ENCODE assay signal across 8 cellular contexts in the genomic region with DNA sequence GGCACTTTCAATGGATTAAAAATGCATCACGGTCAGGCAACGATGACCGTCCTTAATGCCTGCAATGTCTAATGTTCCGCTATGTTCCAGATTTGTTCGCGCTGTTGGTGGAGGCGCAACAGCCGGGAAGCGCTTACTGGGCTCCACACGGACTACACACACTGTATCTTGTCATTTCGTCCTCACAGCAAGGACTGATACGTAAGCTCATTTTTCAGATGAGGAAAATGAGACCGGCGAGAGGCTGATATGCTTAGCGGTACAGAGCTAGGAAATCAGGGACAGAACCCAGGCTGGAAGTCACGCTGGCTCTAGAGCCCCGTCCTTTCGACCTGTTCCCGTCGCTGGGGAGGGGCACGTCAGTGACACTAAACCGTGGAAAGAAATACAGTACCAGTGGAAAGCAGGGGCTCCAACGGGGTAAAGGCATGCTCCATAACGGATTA. TPM values are rescaled to one million over a fixed set of nuclear protein-coding genes. Genes with fewer than 3 reads are reported as not detected.
DNase-seq lines count a peak whose midpoint lies in the region; ATAC-seq and TF ChIP-seq lines count a peak whose summit lies in the region.

No MANE protein-coding gene starts in this region.

- CTCF ChIA-PET in Calu3 (lab: Charles Lee): interaction anchor here (1.1 to 2.0 kb wide), 2 partner anchors 13 to 19 kb away, joined by 3 to 4 read pairs; no protein-coding TSS in a partner anchor

- peak overlapping the region; percentile 81 for H3K9ac ChIP-seq in OCI-LY1 (ENCODE audit: low read length)

- peaks cover 30% of the 10 kb centered on the region for H3K4me1 Mint-ChIP-seq in Calu3 (ENCODE audit: low read depth, unreplicated experiment)
- peaks cover 43% of the 10 kb centered on the region for H3K4me1 Mint-ChIP-seq in activated naive CD8-positive, alpha-beta T cell treated with anti-CD3 and anti-CD28 coated beads, Interleukin-2, amount 50 U/mL, for 24 hours
- H3K4me1 Mint-ChIP-seq in osteocyte (ENCODE audit: unreplicated experiment): peaks cover 8% of the 10 kb centered on the region

- H3K79me2 ChIP-seq in OCI-LY1 (ENCODE audit: insufficient read depth, low read length): no peaks in the 10 kb centered on the region

- DNase-seq in Calu3 (peak; percentile 45), cardiac muscle cell (ENCODE audit: low read depth in 1 of 2, low spot score in 1 of 2) (peak in 1 of 2 donors; percentile 64), osteocyte (ENCODE audit: extremely low spot score, unreplicated experiment) (no peak), NCI-H1048 (lab: John Stamatoyannopoulos, UW) (no peak)
- DNase-seq in activated naive CD8-positive, alpha-beta T cell treated with anti-CD3 and anti-CD28 coated beads, Interleukin-2, amount 50 U/mL, for 24 hours: peak; percentile 48

- peak overlapping the region; percentile 92 for H3K4me3 Mint-ChIP-seq in Calu3 (ENCODE audit: low read depth, unreplicated experiment)
- H3K4me3 Mint-ChIP-seq in activated naive CD8-positive, alpha-beta T cell treated with anti-CD3 and anti-CD28 coated beads, Interleukin-2, amount 50 U/mL, for 24 hours: peak overlapping the region; percentile 97
- peak overlapping the region; percentile 93 for H3K4me3 Mint-ChIP-seq in osteocyte (ENCODE audit: unreplicated experiment)

- H3K36me3 ChIP-seq in OCI-LY1 (ENCODE audit: insufficient read depth, low read length): no peaks in the 10 kb centered on the region
- H3K36me3 ChIP-seq in cardiac muscle cell: no peaks in the 10 kb centered on the region

- no peaks in the 10 kb centered on the region for H3F3A ChIP-seq in OCI-LY1 (ENCODE audit: insufficient read depth, low read length)

- H3K36me3 Mint-ChIP-seq in Calu3 (ENCODE audit: insufficient read depth, unreplicated experiment) (peaks cover 23% of the 10 kb centered on the region), osteocyte (ENCODE audit: unreplicated experiment) (no peaks in the 10 kb centered on the region)
- H3K36me3 Mint-ChIP-seq in activated naive CD8-positive, alpha-beta T cell treated with anti-CD3 and anti-CD28 coated beads, Interleukin-2, amount 50 U/mL, for 24 hours (ENCODE audit: low read depth): peaks cover 6% of the 10 kb centered on the region

- H3K4me3 ChIP-seq in OCI-LY1 (ENCODE audit: low read depth, low read length, poor library complexity, severe bottlenecking) (peak overlapping the region; percentile 79), cardiac muscle cell (peak overlapping the region; percentile 87)

- H3K27ac ChIP-seq in OCI-LY1 (ENCODE audit: low read depth, low read length, poor library complexity, severe bottlenecking) (peak overlapping the region; percentile 53), cardiac muscle cell (peak overlapping the region; percentile 86)

- ATAC-seq in GM19438 (IDR thresholded peaks at IDR 0.05; ENCODE audit: low read depth, unreplicated experiment) (peak; percentile 33), HG03457 (IDR thresholded peaks at IDR 0.05; ENCODE audit: unreplicated experiment) (peak; percentile 28)
- ATAC-seq in activated naive CD8-positive, alpha-beta T cell treated with anti-CD3 and anti-CD28 coated beads, Interleukin-2, amount 50 U/mL, for 24 hours: peak; percentile 44

- peak overlapping the region; percentile 86 for H3K4me2 ChIP-seq in OCI-LY1 (ENCODE audit: low read length)

- peaks cover 4% of the 10 kb centered on the region for H3K9me3 Mint-ChIP-seq in Calu3 (ENCODE audit: low read depth, unreplicated experiment)
- peaks cover 24% of the 10 kb centered on the region for H3K9me3 Mint-ChIP-seq in activated naive CD8-positive, alpha-beta T cell treated with anti-CD3 and anti-CD28 coated beads, Interleukin-2, amount 50 U/mL, for 24 hours
- H3K9me3 Mint-ChIP-seq in osteocyte (ENCODE audit: unreplicated experiment): peaks cover 4% of the 10 kb centered on the region

- H3K4me1 ChIP-seq in OCI-LY1 (ENCODE audit: insufficient read depth, low read length, severe bottlenecking) (peaks cover 18% of the 10 kb centered on the region), cardiac muscle cell (ENCODE audit: low read depth) (no peaks in the 10 kb centered on the region)

- peak overlapping the region; percentile 93 for H3K27ac Mint-ChIP-seq in Calu3 (ENCODE audit: unreplicated experiment)
- H3K27ac Mint-ChIP-seq in activated naive CD8-positive, alpha-beta T cell treated with anti-CD3 and anti-CD28 coated beads, Interleukin-2, amount 50 U/mL, for 24 hours: peak overlapping the region; percentile 99
- peak overlapping the region; percentile 91 for H3K27ac Mint-ChIP-seq in osteocyte (ENCODE audit: unreplicated experiment)

- intact Hi-C loops in Calu3 (cut with micrococcal nuclease; ENCODE audit: unreplicated experiment): no loop called here

- no peaks in the 10 kb centered on the region for H3K9me3 ChIP-seq in OCI-LY1 (ENCODE audit: low read length)
- no peaks in the 10 kb centered on the region for H3K9me3 ChIP-seq in cardiac muscle cell (ENCODE audit: low read depth)

- no peaks in the 10 kb centered on the region for H3K9me2 ChIP-seq in OCI-LY1 (ENCODE audit: low read depth, low read length)

- H3K27me3 Mint-ChIP-seq in Calu3 (ENCODE audit: unreplicated experiment): no peaks in the 10 kb centered on the region
- no peaks in the 10 kb centered on the region for H3K27me3 Mint-ChIP-seq in activated naive CD8-positive, alpha-beta T cell treated with anti-CD3 and anti-CD28 coated beads, Interleukin-2, amount 50 U/mL, for 24 hours
- no peaks in the 10 kb centered on the region for H3K27me3 Mint-ChIP-seq in osteocyte (ENCODE audit: unreplicated experiment)

- no peaks in the 10 kb centered on the region for H4K20me1 ChIP-seq in OCI-LY1 (ENCODE audit: insufficient read depth, low read length)

- no peaks in the 10 kb centered on the region for H3K27me3 ChIP-seq in OCI-LY1 (ENCODE audit: insufficient read depth, low read length)
- H3K27me3 ChIP-seq in cardiac muscle cell: no peaks in the 10 kb centered on the region

- BruUV-seq in Calu3 (replicated peaks; lab: Mats Ljungman, UMichigan): TSS peak; percentile 66

- peak overlapping the region; percentile 45; the same call in 1 of the 2 replicates for H2AFZ ChIP-seq in OCI-LY1 (ENCODE audit: low read length)

- TF ChIP-seq CTCF in Calu3 (IDR thresholded peaks at IDR 0.05; ENCODE audit: unreplicated experiment) (no peak), OCI-LY1 (IDR thresholded peaks at IDR 0.05; ENCODE audit: low read length) (no peak), cardiac muscle cell (IDR thresholded peaks at IDR 0.05; ENCODE audit: low read depth, low read length) (no peak), osteocyte (IDR thresholded peaks at IDR 0.05) (no peak)

RNA-seq across cellular contexts. Expression of gene TPK1, which starts 0.7 kb away (rescaled TPM):
- total RNA-seq in Calu3 (2022) (11.2 and 13.2 TPM in 2 replicates), cardiac muscle cell (3.5 and 5.9 TPM in 2 replicates), osteocyte (4.2 and 5.6 TPM in 2 replicates)
- polyA plus RNA-seq in cardiac muscle cell: 7.3 and 12.0 TPM in 2 replicates

Comparison
In these comparisons a context has a peak if more than half of its experiments do, and no peak if none do; other contexts are left out.
1. DNase-seq: peak in Calu3 (single experiment) and activated naive CD8-positive, alpha-beta T cell treated with anti-CD3 and anti-CD28 coated beads, Interleukin-2, amount 50 U/mL, for 24 hours (single experiment); none in osteocyte (single experiment) and NCI-H1048 (single experiment).
2. Peak in every context shown above with its lines, with median percentiles within 50 percentile points of each other: H3K27ac Mint-ChIP-seq, H3K4me3 Mint-ChIP-seq and ATAC-seq.